ENCODE assay signal across 1 cellular context in the genomic region with DNA sequence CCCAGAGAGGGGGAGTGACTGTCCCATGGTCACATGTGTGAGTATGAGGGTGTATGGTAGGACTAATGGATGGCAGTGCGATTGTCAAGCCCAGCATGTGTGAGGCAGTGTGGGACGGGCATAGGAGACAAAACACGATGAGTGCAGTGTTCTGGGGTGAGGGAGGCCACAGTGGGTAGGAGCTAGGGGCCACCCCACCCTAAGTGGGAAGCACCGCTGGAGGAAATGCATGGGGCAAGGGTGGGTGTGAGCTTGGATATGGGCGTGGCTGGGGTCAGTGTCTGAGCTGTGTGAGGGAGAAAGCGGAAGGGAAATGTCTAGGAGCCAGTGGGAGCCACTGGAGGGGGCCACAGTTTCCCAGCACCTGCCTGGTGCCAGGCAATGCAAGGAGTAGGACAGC.
TF ChIP-seq lines count a peak whose summit lies in the region.

No MANE protein-coding gene starts in this region.

TF ChIP-seq in HEK293, 187 proteins besides CTCF, POLR2A, EP300 and RAD21 (continued from another document):
- TF ChIP-seq, protein P1, sequence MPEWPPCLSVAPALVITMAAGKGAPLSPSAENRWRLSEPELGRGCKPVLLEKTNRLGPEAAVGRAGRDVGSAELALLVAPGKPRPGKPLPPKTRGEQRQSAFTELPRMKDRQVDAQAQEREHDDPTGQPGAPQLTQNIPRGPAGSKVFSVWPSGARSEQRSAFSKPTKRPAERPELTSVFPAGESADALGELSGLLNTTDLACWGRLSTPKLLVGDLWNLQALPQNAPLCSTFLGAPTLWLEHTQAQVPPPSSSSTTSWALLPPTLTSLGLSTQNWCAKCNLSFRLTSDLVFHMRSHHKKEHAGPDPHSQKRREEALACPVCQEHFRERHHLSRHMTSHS (tag by site-specific recombination; IDR thresholded peaks at IDR 0.05) = no peak
